In the genomic region with DNA sequence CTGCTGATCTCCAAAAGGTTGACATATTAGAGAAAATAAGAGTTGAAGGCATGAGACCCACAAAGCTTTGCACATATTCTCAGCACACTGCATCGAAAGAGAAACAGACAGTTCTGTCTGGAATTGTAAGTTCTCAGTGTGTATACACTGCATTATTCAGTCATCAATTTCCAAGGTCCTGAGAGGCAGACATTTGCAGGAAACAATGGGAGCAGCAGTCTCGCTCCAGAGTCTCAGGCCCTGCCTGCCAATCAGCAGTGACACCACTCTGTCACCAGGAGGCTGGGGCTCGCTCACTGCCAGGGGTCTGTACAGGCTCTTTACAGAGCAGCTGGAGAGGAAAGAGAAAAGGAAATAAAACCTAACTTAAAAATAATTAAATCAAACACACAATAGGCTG, we compare ENCODE assay signal across 1 cellular context.
TF ChIP-seq lines count a peak whose summit lies in the region.

No MANE protein-coding gene starts in this region.

TF ChIP-seq in GM23338, 12 proteins besides CTCF, POLR2A, EP300 and RAD21 (continued from another document):
- TF ChIP-seq, protein P1, sequence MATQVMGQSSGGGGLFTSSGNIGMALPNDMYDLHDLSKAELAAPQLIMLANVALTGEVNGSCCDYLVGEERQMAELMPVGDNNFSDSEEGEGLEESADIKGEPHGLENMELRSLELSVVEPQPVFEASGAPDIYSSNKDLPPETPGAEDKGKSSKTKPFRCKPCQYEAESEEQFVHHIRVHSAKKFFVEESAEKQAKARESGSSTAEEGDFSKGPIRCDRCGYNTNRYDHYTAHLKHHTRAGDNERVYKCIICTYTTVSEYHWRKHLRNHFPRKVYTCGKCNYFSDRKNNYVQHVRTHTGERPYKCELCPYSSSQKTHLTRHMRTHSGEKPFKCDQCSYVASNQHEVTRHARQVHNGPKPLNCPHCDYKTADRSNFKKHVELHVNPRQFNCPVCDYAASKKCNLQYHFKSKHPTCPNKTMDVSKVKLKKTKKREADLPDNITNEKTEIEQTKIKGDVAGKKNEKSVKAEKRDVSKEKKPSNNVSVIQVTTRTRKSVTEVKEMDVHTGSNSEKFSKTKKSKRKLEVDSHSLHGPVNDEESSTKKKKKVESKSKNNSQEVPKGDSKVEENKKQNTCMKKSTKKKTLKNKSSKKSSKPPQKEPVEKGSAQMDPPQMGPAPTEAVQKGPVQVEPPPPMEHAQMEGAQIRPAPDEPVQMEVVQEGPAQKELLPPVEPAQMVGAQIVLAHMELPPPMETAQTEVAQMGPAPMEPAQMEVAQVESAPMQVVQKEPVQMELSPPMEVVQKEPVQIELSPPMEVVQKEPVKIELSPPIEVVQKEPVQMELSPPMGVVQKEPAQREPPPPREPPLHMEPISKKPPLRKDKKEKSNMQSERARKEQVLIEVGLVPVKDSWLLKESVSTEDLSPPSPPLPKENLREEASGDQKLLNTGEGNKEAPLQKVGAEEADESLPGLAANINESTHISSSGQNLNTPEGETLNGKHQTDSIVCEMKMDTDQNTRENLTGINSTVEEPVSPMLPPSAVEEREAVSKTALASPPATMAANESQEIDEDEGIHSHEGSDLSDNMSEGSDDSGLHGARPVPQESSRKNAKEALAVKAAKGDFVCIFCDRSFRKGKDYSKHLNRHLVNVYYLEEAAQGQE (IDR thresholded peaks at IDR 0.05; ENCODE audit: unreplicated experiment): no peak
- no peak for TF ChIP-seq ETS1 (IDR thresholded peaks at IDR 0.05)
